ENCODE assay signal across 22 cellular contexts in genomic region chr7:105661625-105662024, GRCh38.
"Had no signal": no experiment of that assay in that cellular context is flagged by ENCODE, and none has a peak within 500 bp of the region (broad histone marks: within the 10 kb centered on the region; RNA-seq: fewer than 3 reads in every experiment).

No MANE protein-coding gene starts in this region.

- FAIRE-seq: pancreas had no signal

- H3K36me3 ChIP-seq: pancreas had no signal

- H3K27ac ChIP-seq: esophagus squamous epithelium, gastroesophageal sphincter, left lung, pancreas, tibial artery, upper lobe of right lung, vagina had no signal

- DNase-seq: esophagus squamous epithelium; foreskin fibroblast; glutamatergic neuron; islet precursor cell; left lung; mesenchymal stem cell; naive B cell; occipital lobe; pancreas; right cardiac atrium; stimulated activated CD4-positive, alpha-beta T cell treated with anti-CD3 and anti-CD28 coated beads, Interleukin-2, amount 100 ng/mL, for 48 hours; stimulated activated CD8-positive, alpha-beta memory T cell treated with anti-CD3 and anti-CD28 coated beads, Interleukin-4, amount 100 ng/mL, for 48 hours; tibial artery; upper lobe of right lung had no signal

- H3K27me3 Mint-ChIP-seq: naive B cell; progenitor cell of endocrine pancreas; stimulated activated memory B cell treated with anti-CD40 and anti-IgM and Interleukin-4, amounts not matched to agents 10 μg/mL and 1 μg/mL and 100 μg/mL, for 72 hours; stimulated activated naive CD8-positive, alpha-beta T cell treated with anti-CD3 and anti-CD28 coated beads, Interleukin-15, Interleukin-2, amounts not matched to agents 100 ng/mL and 50 ng/mL, for 24 hours had no signal

- H3K27me3 ChIP-seq: esophagus squamous epithelium, gastroesophageal sphincter, left lung, pancreas, tibial artery, upper lobe of right lung, vagina had no signal

- H3K9me3 ChIP-seq: esophagus squamous epithelium, gastroesophageal sphincter, left lung, pancreas, tibial artery, upper lobe of right lung, vagina had no signal

- H3K4me3 Mint-ChIP-seq: nephron; stimulated activated memory B cell treated with anti-CD40 and anti-IgM and Interleukin-4, amounts not matched to agents 10 μg/mL and 1 μg/mL and 100 μg/mL, for 72 hours; stimulated activated naive CD8-positive, alpha-beta T cell treated with anti-CD3 and anti-CD28 coated beads, Interleukin-15, Interleukin-2, amounts not matched to agents 100 ng/mL and 50 ng/mL, for 24 hours had no signal

- H3K9me3 Mint-ChIP-seq: nephron; stimulated activated memory B cell treated with anti-CD40 and anti-IgM and Interleukin-4, amounts not matched to agents 10 μg/mL and 1 μg/mL and 100 μg/mL, for 72 hours; stimulated activated naive CD8-positive, alpha-beta T cell treated with anti-CD3 and anti-CD28 coated beads, Interleukin-15, Interleukin-2, amounts not matched to agents 100 ng/mL and 50 ng/mL, for 24 hours had no signal

- ATAC-seq: gastroesophageal sphincter; left lung; pancreas; right cardiac atrium; stimulated activated memory B cell treated with anti-CD40 and anti-IgM and Interleukin-4, amounts not matched to agents 10 μg/mL and 1 μg/mL and 100 μg/mL, for 72 hours; upper lobe of right lung had no signal

- H3K4me3 ChIP-seq: esophagus squamous epithelium, gastroesophageal sphincter, left lung, lung, pancreas, smooth muscle cell, tibial artery, upper lobe of right lung, vagina had no signal

- H3K4me1 ChIP-seq: left lung, pancreas, tibial artery had no signal

- H3K4me2 ChIP-seq: smooth muscle cell had no signal

- H3K27ac Mint-ChIP-seq: nephron; progenitor cell of endocrine pancreas; stimulated activated memory B cell treated with anti-CD40 and anti-IgM and Interleukin-4, amounts not matched to agents 10 μg/mL and 1 μg/mL and 100 μg/mL, for 72 hours; stimulated activated naive CD8-positive, alpha-beta T cell treated with anti-CD3 and anti-CD28 coated beads, Interleukin-15, Interleukin-2, amounts not matched to agents 100 ng/mL and 50 ng/mL, for 24 hours had no signal
